In the genomic region with DNA sequence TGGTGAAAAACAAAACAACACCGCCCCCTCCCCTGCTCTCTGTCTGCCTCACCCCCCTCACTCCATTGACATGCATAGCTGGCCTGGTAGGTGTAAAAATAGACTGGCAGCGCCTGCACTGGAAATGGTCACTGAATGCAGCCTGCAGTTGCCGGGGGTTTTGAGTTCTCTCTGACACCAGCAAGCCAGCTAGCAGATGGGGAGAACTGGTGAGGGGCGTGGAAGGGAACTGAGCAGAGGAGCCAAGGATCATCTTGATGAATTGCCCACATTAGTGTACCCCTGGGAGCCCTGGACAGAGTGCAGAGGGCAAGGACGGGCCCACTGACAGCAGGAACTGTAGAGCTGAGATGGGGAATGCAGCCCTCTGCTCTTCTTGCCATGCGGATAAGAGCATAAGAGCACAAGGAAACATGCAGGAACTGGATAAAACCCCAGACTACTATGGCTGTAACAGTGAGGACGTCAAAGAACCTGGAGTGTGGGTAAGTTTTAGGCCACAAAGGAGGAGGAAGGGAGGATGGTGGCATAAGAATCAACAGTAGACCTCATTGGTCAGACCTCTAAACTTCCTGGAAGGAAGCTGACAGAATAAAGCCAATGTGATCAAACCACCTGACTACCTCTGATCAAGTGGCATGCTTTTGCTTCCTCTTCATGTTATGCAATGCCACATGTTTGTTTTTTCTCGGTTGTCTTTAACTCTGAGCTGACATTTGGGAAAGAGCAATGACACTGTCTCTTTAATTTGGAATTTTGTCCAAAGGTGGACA, we compare ENCODE assay signal across 8 cellular contexts.
DNase-seq lines count a peak whose midpoint lies in the region; ATAC-seq, FAIRE-seq and TF ChIP-seq lines count a peak whose summit lies in the region.

No MANE protein-coding gene starts in this region.

- no peak for FAIRE-seq in kidney (lab: Jason Lieb, UNC)

- no peak overlapping the region for H3K4me3 ChIP-seq in IMR-90 (ENCODE audit: insufficient read depth, low read depth, low read length)
- H3K4me3 ChIP-seq in body of pancreas = no peak overlapping the region
- H3K4me3 ChIP-seq in kidney (ENCODE audit: low read length in 2 of 2) = peak overlapping the region; percentile 13 to 46
- peak overlapping the region; percentile 66 to 71 (median 70) for H3K4me3 ChIP-seq in skeletal muscle tissue (ENCODE audit: low read length in 3 of 3)
- no peak overlapping the region for H3K4me3 ChIP-seq in adrenal gland

- TF ChIP-seq CTCF in IMR-90 (conservative IDR thresholded peaks at IDR 0.05; ENCODE audit: low read depth, low read length) = no peak
- TF ChIP-seq CTCF in body of pancreas (IDR thresholded peaks at IDR 0.05) = no peak
- no peak for TF ChIP-seq CTCF in kidney (IDR thresholded peaks at IDR 0.05; ENCODE audit: borderline replicate concordance, extremely low read depth, insufficient read depth)
- TF ChIP-seq CTCF in adrenal gland (IDR thresholded peaks at IDR 0.05) = no peak
- no peak for TF ChIP-seq CTCF in GM20000 (IDR thresholded peaks at IDR 0.05; ENCODE audit: extremely low read depth, missing control alignments)

- in situ Hi-C loops in IMR-90 (cut with MboI; ENCODE audit: low sequenced_read_pairs) = no loop called here

- H3K9me1 ChIP-seq in IMR-90 (ENCODE audit: insufficient read depth, low read length) = no peaks in the 10 kb centered on the region

- intact Hi-C loops in IMR-90 (cut with micrococcal nuclease) (no loop called here), body of pancreas (cut with DNase I) (no loop called here), kidney (cut with DNase I) (no loop called here), adrenal gland (cut with DNase I) (no loop called here)

- 0 out of 2 replicates have a peak overlapping the region, but pooled peaks have one; percentile 10 for H2BK20ac ChIP-seq in IMR-90 (ENCODE audit: low read depth, low read length)

- H3K4me1 ChIP-seq in IMR-90 (ENCODE audit: control insufficient read depth, insufficient read depth, low read length) (peaks cover 3% of the 10 kb centered on the region; the same call in 1 of the 2 replicates), body of pancreas (peaks cover 39% of the 10 kb centered on the region), kidney (ENCODE audit: control insufficient read depth in 1 of 2, insufficient read depth in 1 of 2, low read depth in 1 of 2, low read length in 2 of 2) (peaks cover 7 to 14% of the 10 kb centered on the region in 2 donors), skeletal muscle tissue (ENCODE audit: control insufficient read depth in 3 of 3, insufficient read depth in 3 of 3, low read length in 3 of 3) (peaks cover 2 to 13% (median 7%) of the 10 kb centered on the region in 3 donors), adrenal gland (replicated peaks in 1 of 2) (peaks cover 0 to 25% of the 10 kb centered on the region in 2 donors)

- dilution Hi-C loops in IMR-90 (cut with HindIII; ENCODE audit: low sequenced_read_pairs, unreplicated experiment) = no loop called here

- H2BK5ac ChIP-seq in IMR-90 (ENCODE audit: low read depth, low read length, poor library complexity, severe bottlenecking) = no peak overlapping the region

- no peak overlapping the region for H4K8ac ChIP-seq in IMR-90 (ENCODE audit: low read depth in 2 of 2, low read length in 2 of 2)

- no peak overlapping the region for H3K4ac ChIP-seq in IMR-90 (ENCODE audit: low read depth, low read length)

- CTCF ChIA-PET in IMR-90 (lab: Yijun Ruan, JAX) = no interaction called here

- H2BK15ac ChIP-seq in IMR-90 (ENCODE audit: low read depth, low read length) = no peak overlapping the region

- H2AK9ac ChIP-seq in IMR-90 (replicated peaks; ENCODE audit: low read depth, low read length, poor library complexity) = no peak overlapping the region

- no peak overlapping the region for H2AK5ac ChIP-seq in IMR-90 (ENCODE audit: low read depth, low read length)

- whole genome bisulfite sequencing in IMR-90 (ENCODE audit: extremely low coverage in 2 of 2, insufficient read length in 1 of 2), 2 experiments = 79% methylated on average over 2 of the region's 8 CpGs; no CpG with 5 or more reads in 1 of the 2 experiments
- 65 to 72% methylated on average over 8 of the region's 8 CpGs for WGBS in body of pancreas, 2 donors
- 62 to 65% (median 65%) methylated on average over 8 of the region's 8 CpGs for WGBS in adrenal gland, 4 donors

- ATAC-seq in IMR-90 (ENCODE audit: low read depth) (no peak), body of pancreas (peak; percentile 47), GM18867 (IDR thresholded peaks at IDR 0.05; ENCODE audit: unreplicated experiment) (no peak)

- H4K20me1 ChIP-seq in IMR-90 (ENCODE audit: insufficient read depth, low read length) = no peaks in the 10 kb centered on the region

- H3K36me3 ChIP-seq in IMR-90 (ENCODE audit: control insufficient read depth, insufficient read depth, low read length) (no peaks in the 10 kb centered on the region), body of pancreas (replicated peaks in 1 of 2; ENCODE audit: insufficient read depth in 1 of 2, low read depth in 2 of 2) (no peaks in the 10 kb centered on the region), kidney (ENCODE audit: control insufficient read depth in 1 of 2, insufficient read depth in 2 of 2, low read length in 2 of 2) (no peaks in the 10 kb centered on the region), skeletal muscle tissue (ENCODE audit: control insufficient read depth in 3 of 3, insufficient read depth in 3 of 3, low read length in 3 of 3) (no peaks in the 10 kb centered on the region), adrenal gland (replicated peaks in 1 of 2) (no peaks in the 10 kb centered on the region)

- H3K4me2 ChIP-seq in IMR-90 (ENCODE audit: low read depth, low read length) = no peak overlapping the region

- H4K91ac ChIP-seq in IMR-90 (ENCODE audit: insufficient read depth, low read depth, low read length) = no peak overlapping the region

- H3K27me3 ChIP-seq in IMR-90 (ENCODE audit: control insufficient read depth, insufficient read depth, low read length) = no peaks in the 10 kb centered on the region
- no peaks in the 10 kb centered on the region for H3K27me3 ChIP-seq in body of pancreas
- H3K27me3 ChIP-seq in skeletal muscle tissue (ENCODE audit: control insufficient read depth in 3 of 3, insufficient read depth in 3 of 3, low read length in 3 of 3) = no peaks in the 10 kb centered on the region
- H3K27me3 ChIP-seq in adrenal gland = no peaks in the 10 kb centered on the region

- H2BK120ac ChIP-seq in IMR-90 (ENCODE audit: low read depth, low read length) = no peak overlapping the region

- no peak overlapping the region for H4K5ac ChIP-seq in IMR-90 (ENCODE audit: low read depth, low read length)

- TF ChIP-seq POLR2A in IMR-90 (IDR thresholded peaks at IDR 0.05; ENCODE audit: low read depth, low read length) (no peak), body of pancreas (IDR thresholded peaks at IDR 0.05) (no peak), adrenal gland (IDR thresholded peaks at IDR 0.05) (no peak)

- DNase-seq in IMR-90 = no peak
- peak in 1 of 4 donors; percentile 20 for DNase-seq in body of pancreas
- DNase-seq in kidney = peak; percentile 44
- no peak for DNase-seq in adrenal gland
- DNase-seq in GM20000 (ENCODE audit: low spot score) = no peak
- no peak for DNase-seq in NCI-H2196 (lab: John Stamatoyannopoulos, UW; ENCODE audit: unreplicated experiment)

- no peak overlapping the region for H3K18ac ChIP-seq in IMR-90 (ENCODE audit: low read depth, low read length)

- H3K9me3 ChIP-seq in IMR-90 (ENCODE audit: control insufficient read depth, insufficient read depth, low read length) (no peaks in the 10 kb centered on the region), body of pancreas (no peaks in the 10 kb centered on the region), kidney (ENCODE audit: control insufficient read depth in 1 of 2, low read length in 2 of 2) (no peaks in the 10 kb centered on the region), skeletal muscle tissue (ENCODE audit: control insufficient read depth in 3 of 3, low read length in 3 of 3) (no peaks in the 10 kb centered on the region), adrenal gland (replicated peaks in 1 of 3) (no peaks in the 10 kb centered on the region)

- BruUV-seq in IMR-90 (replicated peaks; lab: Mats Ljungman, UMichigan) = no TSS peak

- POLR2A ChIA-PET in IMR-90 (lab: Charles Lee; ENCODE audit: unreplicated experiment) = no interaction called here

- H3K27ac ChIP-seq in IMR-90 (ENCODE audit: insufficient read depth, low read length) (no peak overlapping the region), body of pancreas (peak overlapping the region in 1 of 4 donors; percentile 84), kidney (ENCODE audit: low read depth in 2 of 2, low read length in 2 of 2) (peak overlapping the region; percentile 66 to 79), skeletal muscle tissue (ENCODE audit: low read depth, low read length) (peak overlapping the region; percentile 83), adrenal gland (no peak overlapping the region)

- TF ChIP-seq RAD21 in IMR-90 (IDR thresholded peaks at IDR 0.05; ENCODE audit: low read length) = no peak

- H2AFZ ChIP-seq in IMR-90 (replicated peaks; ENCODE audit: low read length, poor library complexity) = peak overlapping the region; percentile 75

- no peak overlapping the region for H3K9ac ChIP-seq in IMR-90 (ENCODE audit: low read depth, low read length)
- peak overlapping the region in 1 of 2 donors; percentile 27 for H3K9ac ChIP-seq in kidney (ENCODE audit: low read length in 2 of 2)
- H3K9ac ChIP-seq in skeletal muscle tissue (ENCODE audit: low read depth in 1 of 3, low read length in 3 of 3) = peak overlapping the region; percentile 62 to 89 (median 80)

- no peak overlapping the region for H3K23ac ChIP-seq in IMR-90 (ENCODE audit: low read depth, low read length)

- no peak overlapping the region for H3K56ac ChIP-seq in IMR-90 (ENCODE audit: extremely low read depth, insufficient read depth, low read length)

- no peaks in the 10 kb centered on the region for H3K79me1 ChIP-seq in IMR-90 (ENCODE audit: low read depth in 1 of 2, low read length in 2 of 2)

- no peak overlapping the region; the same call in 1 of the 2 replicates for H3K14ac ChIP-seq in IMR-90 (replicated peaks; ENCODE audit: low read depth, low read length)

TF ChIP-seq in IMR-90, 13 proteins besides CTCF, POLR2A, EP300 and RAD21 (continues in another document):
- no peak for TF ChIP-seq MAFK (IDR thresholded peaks at IDR 0.05; ENCODE audit: low read depth, low read length)
- TF ChIP-seq NFE2L2 (IDR thresholded peaks at IDR 0.05; ENCODE audit: low read depth, low read length) = no peak
- no peak for TF ChIP-seq CHD1 (IDR thresholded peaks at IDR 0.05; ENCODE audit: low read depth, low read length)
- no peak for TF ChIP-seq CEBPB (IDR thresholded peaks at IDR 0.05; ENCODE audit: low read depth, low read length)
- TF ChIP-seq MAZ (IDR thresholded peaks at IDR 0.05; ENCODE audit: borderline replicate concordance, low read depth, low read length) = no peak
- TF ChIP-seq RCOR1 (IDR thresholded peaks at IDR 0.05; ENCODE audit: insufficient replicate concordance, low read length) = no peak
- no peak for TF ChIP-seq SMC3 (IDR thresholded peaks at IDR 0.05; ENCODE audit: low read depth, low read length)
- TF ChIP-seq RFX5 (IDR thresholded peaks at IDR 0.05; ENCODE audit: low read depth, low read length) = no peak

Comparison
In these comparisons a context has a peak if more than half of its experiments do, and no peak if none do; other contexts are left out.
1. H3K27ac ChIP-seq: peak in kidney (2 of 2) and skeletal muscle tissue (single experiment); none in IMR-90 (single experiment) and adrenal gland (0 of 5).
2. H3K4me3 ChIP-seq: peak in kidney (2 of 2) and skeletal muscle tissue (3 of 3); none in IMR-90 (single experiment), body of pancreas (0 of 2) and adrenal gland (0 of 4).